In genomic region chr10:62053860-62054259, GRCh38 we compare ENCODE assay signal across 1 cellular context.
A peak's percentile ranks its signal among the peaks of the same experiment; 100 is the strongest.
TF ChIP-seq lines count a peak whose summit lies in the region.

No MANE protein-coding gene starts in this region.

TF ChIP-seq in K562, 482 proteins besides CTCF, POLR2A, EP300 and RAD21 (continued from another document):
- no peak for TF ChIP-seq ELF4 (CRISPR knock-in tag; IDR thresholded peaks at IDR 0.05)
- TF ChIP-seq ZNF316 (IDR thresholded peaks at IDR 0.05) = peak; percentile 42; the same call in 1 of the 2 replicates
TF ChIP-seq in K562: peak in this region for 4.
